In the genomic region with DNA sequence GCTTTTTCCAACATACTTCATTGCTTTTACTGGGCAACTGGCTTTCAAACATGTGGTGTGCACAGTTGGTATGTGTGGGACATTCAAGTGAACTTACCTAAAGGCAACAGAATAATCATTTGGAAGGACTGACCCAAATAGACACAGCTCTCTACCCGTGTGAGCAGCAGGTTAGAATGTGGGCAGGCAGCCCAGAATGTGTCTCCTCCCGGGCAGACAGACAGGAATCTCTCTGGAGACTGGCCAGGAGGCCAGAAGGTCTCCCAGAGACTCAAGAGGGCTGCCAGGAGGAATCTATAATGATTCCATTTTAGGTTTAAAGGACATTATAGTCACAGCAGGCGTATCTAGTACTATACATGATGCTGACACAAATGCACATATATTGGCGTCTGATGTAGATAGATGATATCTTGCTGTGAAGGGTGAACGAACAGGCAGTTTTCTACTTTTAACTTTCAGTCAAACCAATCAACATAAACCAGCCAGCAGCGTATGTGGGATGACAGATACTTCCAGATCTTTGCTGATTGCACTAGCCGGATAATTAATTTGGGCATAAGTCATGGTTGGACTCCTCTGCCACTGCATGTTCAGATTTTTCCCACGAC, we compare ENCODE assay signal across 9 cellular contexts.
DNase-seq lines count a peak whose midpoint lies in the region; ATAC-seq and TF ChIP-seq lines count a peak whose summit lies in the region.
"Had no signal": no experiment of that assay in that cellular context is flagged by ENCODE, and none has a peak within 500 bp of the region (broad histone marks: within the 10 kb centered on the region; RNA-seq: fewer than 3 reads in every experiment).

No MANE protein-coding gene starts in this region.

- H3K27ac ChIP-seq in ovary, result no peak overlapping the region

- H3K36me3 ChIP-seq in ovary, result no peaks in the 10 kb centered on the region

- no peak overlapping the region for H3K4me3 ChIP-seq in ovary

- intact Hi-C loops in ovary (cut with DNase I), result no loop called here

- TF ChIP-seq POLR2A in ovary (IDR thresholded peaks at IDR 0.05), result no peak

- DNase-seq in EL, result peak; percentile 87
- peak; percentile 69 for DNase-seq in NCI-H345 (lab: John Stamatoyannopoulos, UW)
- peak in 3 of 5 donors; percentile 23 to 31 (median 26) for DNase-seq in ovary
- DNase-seq in GM20000 (ENCODE audit: low spot score), result no peak
- DNase-seq: activated naive CD8-positive, alpha-beta T cell treated with anti-CD3 and anti-CD28 coated beads, Interleukin-2, amount 10 ng/mL, durations not matched to agents 7 days and 5 days had no signal

- TF ChIP-seq EP300 in ovary (IDR thresholded peaks at IDR 0.05), result no peak

- 37 to 54% (median 54%) methylated on average over 8 of the region's 8 CpGs for WGBS in ovary, 3 donors

- TF ChIP-seq CTCF in ovary (IDR thresholded peaks at IDR 0.05), result no peak
- no peak for TF ChIP-seq CTCF in GM20000 (IDR thresholded peaks at IDR 0.05; ENCODE audit: extremely low read depth, missing control alignments)

- no peaks in the 10 kb centered on the region for H3K27me3 ChIP-seq in ovary

- no peaks in the 10 kb centered on the region for H3K9me3 ChIP-seq in ovary

- no peaks in the 10 kb centered on the region for H3K4me1 ChIP-seq in ovary (ENCODE audit: insufficient read depth)

- ATAC-seq in esophagus mucosa (peak; percentile 47), GM18498 (IDR thresholded peaks at IDR 0.05; ENCODE audit: unreplicated experiment) (no peak), GM18873 (IDR thresholded peaks at IDR 0.05; ENCODE audit: low FRiP score, unreplicated experiment) (no peak), GM21367 (IDR thresholded peaks at IDR 0.05; ENCODE audit: unreplicated experiment) (no peak)
